In the genomic region with DNA sequence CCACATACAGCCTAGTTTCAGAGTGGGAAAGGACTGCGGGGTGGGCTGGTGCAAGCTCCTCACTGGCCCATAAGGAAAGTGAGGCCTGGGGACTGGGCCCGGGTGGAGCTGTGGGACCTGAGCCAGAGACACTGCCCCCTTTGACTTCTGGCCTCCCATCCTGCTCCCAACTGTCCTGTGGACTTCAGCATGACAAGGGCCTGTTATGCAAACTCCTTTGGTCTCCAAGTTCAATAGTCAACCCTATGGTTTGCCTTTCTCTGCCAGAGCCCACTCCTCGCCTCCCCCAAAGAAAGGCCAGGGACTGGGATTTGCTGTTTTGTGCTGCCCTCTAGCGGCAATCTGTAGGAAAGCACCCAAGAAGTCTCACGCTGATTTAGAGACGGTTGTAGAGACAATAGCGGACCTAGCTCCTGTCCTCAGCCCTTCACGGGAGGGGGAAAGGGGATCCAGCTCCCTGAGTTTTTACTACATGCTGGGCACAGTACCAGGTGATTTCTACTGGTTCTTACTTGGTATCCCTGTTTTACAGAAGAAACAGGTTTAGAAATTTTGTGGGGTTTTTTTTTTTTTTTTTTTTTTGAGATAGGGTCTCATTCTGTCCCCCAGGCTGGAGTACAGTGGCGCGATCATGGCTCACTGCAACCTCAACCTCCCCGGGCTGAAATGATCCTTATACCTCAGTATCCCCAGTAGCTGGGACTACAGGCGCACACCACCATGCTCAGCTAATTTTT, we compare ENCODE assay signal across 8 cellular contexts. TPM values are rescaled to one million over a fixed set of nuclear protein-coding genes. Genes with fewer than 3 reads are reported as not detected.
DNase-seq lines count a peak whose midpoint lies in the region; ATAC-seq and TF ChIP-seq lines count a peak whose summit lies in the region.

No MANE protein-coding gene starts in this region.

- no peaks in the 10 kb centered on the region for H3K9me3 ChIP-seq in BLaER1 treated with 17β-estradiol and CSF1 and Interleukin-3, amounts not matched to agents 10 nM and 100 nM (replicated peaks in 1 of 11)
- H3K9me3 ChIP-seq in HEK293 (ENCODE audit: control insufficient read depth, insufficient read depth, low read depth, low read length): no peaks in the 10 kb centered on the region

- H3K36me3 Mint-ChIP-seq in memory B cell: no peaks in the 10 kb centered on the region

- no peaks in the 10 kb centered on the region for H3K36me3 ChIP-seq in BLaER1 treated with 17β-estradiol and CSF1 and Interleukin-3, amounts not matched to agents 10 nM and 100 nM
- no peaks in the 10 kb centered on the region for H3K36me3 ChIP-seq in HEK293 (ENCODE audit: control insufficient read depth in 2 of 2, insufficient read depth in 1 of 2, low read length in 2 of 2)

- DNase-seq in NCI-H526 (lab: John Stamatoyannopoulos, UW) (peak; percentile 78 to 94), dermis blood vessel endothelial cell (peak; percentile 81), memory B cell (ENCODE audit: low spot score in 2 of 2) (peak; percentile 61), substantia nigra (lab: John Stamatoyannopoulos, UW) (peak in 29 of 49 donors; percentile 2 to 84 (median 26)), GF-D8 (lab: John Stamatoyannopoulos, UW) (no peak)
- DNase-seq in activated CD4-positive, alpha-beta T cell treated with anti-CD3 and anti-CD28 coated beads for 4 hours: peak; percentile 50 to 61

- POLR2A ChIA-PET in HEK293 (lab: Yijun Ruan, JAX): interaction anchor here (0.5 to 1.5 kb wide), 8 partner anchors 33 to 749 kb away, joined by 3 to 8 read pairs (median 6); a partner anchor contains a TSS

- no peak overlapping the region for H3K4me3 Mint-ChIP-seq in memory B cell

- peaks cover 11% of the 10 kb centered on the region for H3K4me1 Mint-ChIP-seq in memory B cell

- H3K27ac ChIP-seq in BLaER1 treated with 17β-estradiol and CSF1 and Interleukin-3, amounts not matched to agents 10 nM and 100 nM: no peak overlapping the region
- no peak overlapping the region for H3K27ac ChIP-seq in HEK293 (ENCODE audit: extremely low read depth, low read depth, low read length)
- no peak overlapping the region for H3K27ac ChIP-seq in substantia nigra (ENCODE audit: low read depth, low read length, poor library complexity, severe bottlenecking)

- peak overlapping the region in 1 of 10 experiments; percentile 39; a peak in 2 of 20 replicates for H3K4me3 ChIP-seq in BLaER1 treated with 17β-estradiol and CSF1 and Interleukin-3, amounts not matched to agents 10 nM and 100 nM
- H3K4me3 ChIP-seq in HEK293 (ENCODE audit: low read depth, low read length): no peak overlapping the region

- H3K9ac ChIP-seq in BLaER1 treated with 17β-estradiol and CSF1 and Interleukin-3, amounts not matched to agents 10 nM and 100 nM: peak overlapping the region in 4 of 11 experiments; percentile 18 to 52 (median 33); a peak in 2 of 22 replicates

- TF ChIP-seq CTCF in HEK293 (tag by site-specific recombination; IDR thresholded peaks at IDR 0.05): peak; percentile 91

- no peak overlapping the region for H3K27ac Mint-ChIP-seq in memory B cell

- H4K20me1 ChIP-seq in BLaER1 treated with 17β-estradiol and CSF1 and Interleukin-3, amounts not matched to agents 10 nM and 100 nM: peaks cover 0 to 42% (median 6%) of the 10 kb centered on the region in 11 experiments; a peak in 10 of 22 replicates

- peak; percentile 69 for ATAC-seq in memory B cell (ENCODE audit: low read depth)

- no peaks in the 10 kb centered on the region for H3K9me3 Mint-ChIP-seq in memory B cell

- CTCF ChIA-PET in HEK293 (lab: Yijun Ruan, JAX): interaction anchor here (0.6 to 2.3 kb wide), 70 partner anchors 8 to 1221 kb away, joined by 3 to 34 read pairs (median 4); a partner anchor contains a TSS

- peaks cover 35 to 49% (median 49%) of the 10 kb centered on the region in 11 experiments for H3K27me3 ChIP-seq in BLaER1 treated with 17β-estradiol and CSF1 and Interleukin-3, amounts not matched to agents 10 nM and 100 nM

- H3K27me3 Mint-ChIP-seq in memory B cell: peaks cover 44% of the 10 kb centered on the region

- peaks cover 18 to 35% (median 28%) of the 10 kb centered on the region in 10 experiments for H3K4me1 ChIP-seq in BLaER1 treated with 17β-estradiol and CSF1 and Interleukin-3, amounts not matched to agents 10 nM and 100 nM
- H3K4me1 ChIP-seq in HEK293 (ENCODE audit: control insufficient read depth, insufficient read depth, low read length): no peaks in the 10 kb centered on the region

- peak overlapping the region; percentile 60 to 89 (median 76) for H3K4me2 ChIP-seq in BLaER1 treated with 17β-estradiol and CSF1 and Interleukin-3, amounts not matched to agents 10 nM and 100 nM

TF ChIP-seq in HEK293, 187 proteins besides CTCF, POLR2A, EP300 and RAD21 (continues in another document):
- 0 out of 2 replicates have a peak, but pooled peaks have one; percentile 11 for TF ChIP-seq ZIC2 (tag by site-specific recombination; IDR thresholded peaks at IDR 0.05)
- no peak for TF ChIP-seq ZNF521 (tag by site-specific recombination; IDR thresholded peaks at IDR 0.05)
- TF ChIP-seq SP7 (tag by site-specific recombination; IDR thresholded peaks at IDR 0.05): peak; percentile 35
- TF ChIP-seq, protein P1, sequence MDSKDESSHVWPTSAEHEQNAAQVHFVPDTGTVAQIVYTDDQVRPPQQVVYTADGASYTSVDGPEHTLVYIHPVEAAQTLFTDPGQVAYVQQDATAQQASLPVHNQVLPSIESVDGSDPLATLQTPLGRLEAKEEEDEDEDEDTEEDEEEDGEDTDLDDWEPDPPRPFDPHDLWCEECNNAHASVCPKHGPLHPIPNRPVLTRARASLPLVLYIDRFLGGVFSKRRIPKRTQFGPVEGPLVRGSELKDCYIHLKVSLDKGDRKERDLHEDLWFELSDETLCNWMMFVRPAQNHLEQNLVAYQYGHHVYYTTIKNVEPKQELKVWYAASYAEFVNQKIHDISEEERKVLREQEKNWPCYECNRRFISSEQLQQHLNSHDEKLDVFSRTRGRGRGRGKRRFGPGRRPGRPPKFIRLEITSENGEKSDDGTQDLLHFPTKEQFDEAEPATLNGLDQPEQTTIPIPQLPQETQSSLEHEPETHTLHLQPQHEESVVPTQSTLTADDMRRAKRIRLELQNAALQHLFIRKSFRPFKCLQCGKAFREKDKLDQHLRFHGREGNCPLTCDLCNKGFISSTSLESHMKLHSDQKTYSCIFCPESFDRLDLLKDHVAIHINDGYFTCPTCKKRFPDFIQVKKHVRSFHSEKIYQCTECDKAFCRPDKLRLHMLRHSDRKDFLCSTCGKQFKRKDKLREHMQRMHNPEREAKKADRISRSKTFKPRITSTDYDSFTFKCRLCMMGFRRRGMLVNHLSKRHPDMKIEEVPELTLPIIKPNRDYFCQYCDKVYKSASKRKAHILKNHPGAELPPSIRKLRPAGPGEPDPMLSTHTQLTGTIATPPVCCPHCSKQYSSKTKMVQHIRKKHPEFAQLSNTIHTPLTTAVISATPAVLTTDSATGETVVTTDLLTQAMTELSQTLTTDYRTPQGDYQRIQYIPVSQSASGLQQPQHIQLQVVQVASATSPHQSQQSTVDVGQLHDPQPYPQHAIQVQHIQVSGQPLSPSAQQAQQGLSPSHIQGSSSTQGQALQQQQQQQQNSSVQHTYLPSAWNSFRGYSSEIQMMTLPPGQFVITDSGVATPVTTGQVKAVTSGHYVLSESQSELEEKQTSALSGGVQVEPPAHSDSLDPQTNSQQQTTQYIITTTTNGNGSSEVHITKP (tag by site-specific recombination; IDR thresholded peaks at IDR 0.05): peak; percentile 99
- no peak for TF ChIP-seq ZNF394 (tag by site-specific recombination; IDR thresholded peaks at IDR 0.05; ENCODE audit: borderline replicate concordance)
- TF ChIP-seq GLIS1 (tag by site-specific recombination; IDR thresholded peaks at IDR 0.05): peak; percentile 16; the same call in 1 of the 2 replicates
- TF ChIP-seq ZNF626 (tag by site-specific recombination; IDR thresholded peaks at IDR 0.05): no peak
- no peak for TF ChIP-seq EGR2 (tag by site-specific recombination; IDR thresholded peaks at IDR 0.05; ENCODE audit: low read depth)
- TF ChIP-seq, protein P2, sequence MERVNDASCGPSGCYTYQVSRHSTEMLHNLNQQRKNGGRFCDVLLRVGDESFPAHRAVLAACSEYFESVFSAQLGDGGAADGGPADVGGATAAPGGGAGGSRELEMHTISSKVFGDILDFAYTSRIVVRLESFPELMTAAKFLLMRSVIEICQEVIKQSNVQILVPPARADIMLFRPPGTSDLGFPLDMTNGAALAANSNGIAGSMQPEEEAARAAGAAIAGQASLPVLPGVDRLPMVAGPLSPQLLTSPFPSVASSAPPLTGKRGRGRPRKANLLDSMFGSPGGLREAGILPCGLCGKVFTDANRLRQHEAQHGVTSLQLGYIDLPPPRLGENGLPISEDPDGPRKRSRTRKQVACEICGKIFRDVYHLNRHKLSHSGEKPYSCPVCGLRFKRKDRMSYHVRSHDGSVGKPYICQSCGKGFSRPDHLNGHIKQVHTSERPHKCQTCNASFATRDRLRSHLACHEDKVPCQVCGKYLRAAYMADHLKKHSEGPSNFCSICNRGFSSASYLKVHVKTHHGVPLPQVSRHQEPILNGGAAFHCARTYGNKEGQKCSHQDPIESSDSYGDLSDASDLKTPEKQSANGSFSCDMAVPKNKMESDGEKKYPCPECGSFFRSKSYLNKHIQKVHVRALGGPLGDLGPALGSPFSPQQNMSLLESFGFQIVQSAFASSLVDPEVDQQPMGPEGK (tag by site-specific recombination; IDR thresholded peaks at IDR 0.05): peak; percentile 43
- TF ChIP-seq GFI1B (tag by site-specific recombination; IDR thresholded peaks at IDR 0.05): no peak
- no peak for TF ChIP-seq ZNF37A (tag by site-specific recombination; IDR thresholded peaks at IDR 0.05)

RNA-seq across cellular contexts. Expression of a gene that starts 1.2 kb away (rescaled TPM):
- total RNA-seq in dermis blood vessel endothelial cell: 0.47 TPM in 1 of 2 replicates, not detected in the other

RNA-seq across cellular contexts. Expression of a gene that starts 9.3 kb away (rescaled TPM):
- total RNA-seq in dermis blood vessel endothelial cell: not detected in 2 replicates

RNA-seq across cellular contexts. Expression of a gene that starts 21.4 kb away (rescaled TPM):
- 0.47 and 2.0 TPM in 2 replicates for total RNA-seq in dermis blood vessel endothelial cell

RNA-seq across cellular contexts. Expression of a gene that starts 33.3 kb away (rescaled TPM):
- total RNA-seq in dermis blood vessel endothelial cell: 286 and 586 TPM in 2 replicates

RNA-seq across cellular contexts. Expression of a gene that starts 36.2 kb away (rescaled TPM):
- total RNA-seq in dermis blood vessel endothelial cell: 21.4 and 22.3 TPM in 2 replicates
